Comparison of ENCODE assay signal across 24 cellular contexts in the genomic region with DNA sequence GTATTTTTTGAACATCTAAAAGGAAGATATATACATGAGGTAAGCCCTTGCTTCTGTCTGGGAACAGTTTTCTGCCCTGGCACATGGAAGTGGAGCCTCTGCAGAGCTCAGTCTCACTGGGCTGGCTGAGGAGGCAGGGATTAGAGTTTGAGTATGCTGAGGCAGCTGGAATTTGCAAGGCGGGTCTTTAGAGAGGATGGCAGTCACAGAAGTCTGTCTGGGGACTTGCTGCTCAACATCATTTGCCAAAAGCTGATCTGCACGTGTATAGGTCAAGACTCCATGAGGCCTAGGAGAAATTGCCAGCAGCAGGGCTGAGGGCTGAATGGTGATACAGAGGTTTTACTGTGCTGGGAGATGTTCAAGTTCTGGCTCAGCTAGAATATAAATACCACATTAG.
"Had no signal": no experiment of that assay in that cellular context is flagged by ENCODE, and none has a peak within 500 bp of the region (broad histone marks: within the 10 kb centered on the region; RNA-seq: fewer than 3 reads in every experiment).

No MANE protein-coding gene starts in this region.

- H3K4me3 Mint-ChIP-seq: immature natural killer cell; memory B cell; naive thymus-derived CD8-positive, alpha-beta T cell had no signal

- H3K4me1 Mint-ChIP-seq: immature natural killer cell; naive thymus-derived CD8-positive, alpha-beta T cell had no signal

- H3K27ac Mint-ChIP-seq: immature natural killer cell, memory B cell had no signal

- H3K36me3 ChIP-seq: ascending aorta, breast epithelium, gastroesophageal sphincter, heart right ventricle, transverse colon, uterus had no signal

- H3K27me3 ChIP-seq: ascending aorta, breast epithelium, gastroesophageal sphincter, heart right ventricle, transverse colon, uterus had no signal

- H3K9me3 Mint-ChIP-seq: memory B cell; naive thymus-derived CD8-positive, alpha-beta T cell had no signal

- H3K27me3 Mint-ChIP-seq: memory B cell had no signal

- H3K9me3 ChIP-seq: ascending aorta, breast epithelium, gastroesophageal sphincter, heart right ventricle, transverse colon, uterus had no signal

- H3K4me3 ChIP-seq: ascending aorta, breast epithelium, gastroesophageal sphincter, heart right ventricle, transverse colon, uterus had no signal

- H3K4me1 ChIP-seq: ascending aorta, breast epithelium, transverse colon, uterus had no signal

- DNase-seq: activated CD4-positive, alpha-beta T cell treated with anti-CD3 and anti-CD28 coated beads for 1 hour; activated CD8-positive, alpha-beta memory T cell treated with anti-CD3 and anti-CD28 coated beads for 24 hours; activated CD8-positive, alpha-beta memory T cell treated with anti-CD3 and anti-CD28 coated beads, Interleukin-2, amount 50 U/mL, for 48 hours; activated effector memory CD4-positive, alpha-beta T cell treated with anti-CD3 and anti-CD28 coated beads, Interleukin-2, amount 50 U/mL, for 16 hours; activated naive CD4-positive, alpha-beta T cell treated with anti-CD3 and anti-CD28 coated beads, Interleukin-2, amount 50 U/mL, for 16 hours; activated T-cell treated with anti-CD3 and anti-CD28 coated beads, Interleukin-2, amount 50 U/mL, for 48 hours; cortex of kidney; effector CD8-positive, alpha-beta T cell; heart right ventricle; immature natural killer cell; naive thymus-derived CD8-positive, alpha-beta T cell; nucleus accumbens; stimulated activated CD4-positive, alpha-beta T cell treated with anti-CD3 and anti-CD28 coated beads, Interleukin-12 subunit alpha, Interleukin-12 subunit beta, amount 100 ng/mL, for 4 hours; stimulated activated CD4-positive, alpha-beta T cell treated with anti-CD3 and anti-CD28 coated beads, Interleukin-1b, Interleukin-23, amount 100 ng/mL, for 48 hours; stimulated activated CD8-positive, alpha-beta memory T cell treated with anti-CD3 and anti-CD28 coated beads, Interleukin-4, amount 100 ng/mL, for 48 hours; stimulated activated naive CD4-positive, alpha-beta T cell treated with Interleukin-2 at 50 U/mL for 16 hours; T-helper 2 cell; transverse colon; uterus had no signal

- H3K27ac ChIP-seq: ascending aorta, breast epithelium, gastroesophageal sphincter, heart right ventricle, transverse colon, uterus, VCaP had no signal

- H3K36me3 Mint-ChIP-seq: immature natural killer cell; memory B cell; naive thymus-derived CD8-positive, alpha-beta T cell had no signal
